Comparison of ENCODE assay signal across 8 cellular contexts in the genomic region with DNA sequence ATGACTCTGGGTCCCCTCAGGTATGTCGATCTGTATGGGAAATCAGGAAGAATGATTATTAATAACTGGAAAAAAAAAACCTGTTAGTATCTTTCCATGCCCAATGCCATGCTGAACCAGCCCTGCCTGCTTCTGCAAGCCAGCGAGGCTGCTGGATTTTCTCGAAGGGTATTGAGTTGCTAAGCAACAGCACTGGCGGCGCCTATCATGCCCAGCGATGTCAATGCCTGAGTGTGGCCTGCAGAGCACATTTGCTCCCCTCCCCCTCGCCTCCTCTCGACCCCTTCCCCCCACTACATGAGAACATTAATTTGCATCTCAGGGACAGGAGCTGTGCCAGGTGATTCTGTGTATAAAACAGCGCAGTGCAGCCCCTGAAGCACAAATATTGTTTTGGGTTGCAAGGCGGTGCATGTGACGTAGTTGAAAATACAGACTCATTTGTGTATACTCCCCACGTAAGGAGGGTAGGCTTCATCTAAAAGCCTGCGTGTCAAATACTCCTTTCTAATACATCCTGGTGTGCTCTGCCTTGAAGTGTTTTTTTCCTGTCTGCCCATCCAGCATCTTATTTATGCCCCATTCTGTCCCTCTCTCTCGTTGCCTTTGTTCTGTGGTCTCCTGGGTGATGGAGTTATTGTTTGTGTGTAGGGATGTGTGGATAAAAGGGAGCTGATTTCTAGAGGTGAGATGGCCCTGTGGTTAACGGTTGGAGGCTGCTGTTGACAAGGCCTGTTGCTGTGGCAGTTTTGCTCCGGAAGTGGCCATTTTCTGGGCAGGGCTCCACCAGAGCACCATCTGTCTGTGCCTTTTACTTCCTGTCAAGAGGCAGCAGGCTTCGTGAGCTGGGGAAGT. TPM values are rescaled to one million over a fixed set of nuclear protein-coding genes. Genes with fewer than 3 reads are reported as not detected.
DNase-seq lines count a peak whose midpoint lies in the region; ATAC-seq and TF ChIP-seq lines count a peak whose summit lies in the region.

No MANE protein-coding gene starts in this region.

- peak overlapping the region; percentile 100 for H3K27ac Mint-ChIP-seq in activated CD4-positive, alpha-beta T cell treated with anti-CD3 and anti-CD28 coated beads, Interleukin-2, amount 10 ng/mL, durations not matched to agents 24 days and 14 days

- TF ChIP-seq CTCF in coronary artery (IDR thresholded peaks at IDR 0.05) (no peak), lung (IDR thresholded peaks at IDR 0.05; ENCODE audit: control extremely low read depth, extremely low read depth) (no peak)

- peak overlapping the region; percentile 80 for H3K4me3 Mint-ChIP-seq in activated CD4-positive, alpha-beta T cell treated with anti-CD3 and anti-CD28 coated beads, Interleukin-2, amount 10 ng/mL, durations not matched to agents 24 days and 14 days

- peak; percentile 88 for DNase-seq in activated gamma-delta T cell treated with Interleukin-2 at 50 U/mL for 16 hours
- DNase-seq in activated gamma-delta T cell (lab: John Stamatoyannopoulos, UW) = no peak
- DNase-seq in NCI-H345 (lab: John Stamatoyannopoulos, UW) = peak; percentile 80
- peak; percentile 96 for DNase-seq in activated CD4-positive, alpha-beta T cell treated with anti-CD3 and anti-CD28 coated beads, Interleukin-2, amount 10 ng/mL, durations not matched to agents 24 days and 14 days
- no peak for DNase-seq in coronary artery (ENCODE audit: low spot score)
- peak; percentile 53 for DNase-seq in lung (ENCODE audit: low spot score)
- peak; percentile 63 for DNase-seq in stimulated activated CD8-positive, alpha-beta memory T cell treated with anti-CD3 and anti-CD28 coated beads, Interleukin-12 subunit alpha, Interleukin-12 subunit beta, amount 100 ng/mL, for 4 hours (ENCODE audit: low read depth)

- ATAC-seq in HG03066 (IDR thresholded peaks at IDR 0.05; ENCODE audit: low read depth, unreplicated experiment) (peak; percentile 54), lung (ENCODE audit: insufficient read depth, low FRiP score) (peak; percentile 5)

- no peaks in the 10 kb centered on the region for H3K9me3 ChIP-seq in lung (ENCODE audit: control insufficient read depth in 2 of 2, insufficient read depth in 1 of 2, low read length in 1 of 2)

- intact Hi-C loops in activated CD4-positive, alpha-beta T cell treated with anti-CD3 and anti-CD28 coated beads, Interleukin-2, amount 10 ng/mL, durations not matched to agents 24 days and 14 days (cut with micrococcal nuclease) = loop anchor here (1.0 to 2.0 kb wide), 5 partner anchors 28 to 250 kb away; no protein-coding TSS in a partner anchor

- peaks cover 56% of the 10 kb centered on the region for H3K36me3 Mint-ChIP-seq in activated CD4-positive, alpha-beta T cell treated with anti-CD3 and anti-CD28 coated beads, Interleukin-2, amount 10 ng/mL, durations not matched to agents 24 days and 14 days (ENCODE audit: low read depth)

- WGBS in lung, 2 donors = 47 to 48% methylated on average over 17 of the region's 17 CpGs

- peak overlapping the region; percentile 54 to 61 for H3K27ac ChIP-seq in coronary artery
- peak overlapping the region; percentile 85 to 86 for H3K27ac ChIP-seq in lung (ENCODE audit: low read depth in 1 of 2, low read length in 1 of 2)

- H3K27me3 Mint-ChIP-seq in activated CD4-positive, alpha-beta T cell treated with anti-CD3 and anti-CD28 coated beads, Interleukin-2, amount 10 ng/mL, durations not matched to agents 24 days and 14 days = peaks cover 3% of the 10 kb centered on the region

- H3K9me3 Mint-ChIP-seq in activated CD4-positive, alpha-beta T cell treated with anti-CD3 and anti-CD28 coated beads, Interleukin-2, amount 10 ng/mL, durations not matched to agents 24 days and 14 days = peaks cover 20% of the 10 kb centered on the region

- H3K27me3 ChIP-seq in lung (ENCODE audit: control insufficient read depth, insufficient read depth) = no peaks in the 10 kb centered on the region

- peaks cover 9 to 11% of the 10 kb centered on the region in 2 donors for H3K4me1 ChIP-seq in lung (ENCODE audit: control insufficient read depth in 2 of 2, insufficient read depth in 2 of 2, low read length in 2 of 2)

- H3K4me3 ChIP-seq in coronary artery = peak overlapping the region; percentile 45
- no peak overlapping the region for H3K4me3 ChIP-seq in lung

- no peaks in the 10 kb centered on the region for H3K36me3 ChIP-seq in lung (ENCODE audit: control insufficient read depth in 2 of 2, insufficient read depth in 2 of 2, low read length in 2 of 2)

- H3K4me1 Mint-ChIP-seq in activated CD4-positive, alpha-beta T cell treated with anti-CD3 and anti-CD28 coated beads, Interleukin-2, amount 10 ng/mL, durations not matched to agents 24 days and 14 days = peaks cover 73% of the 10 kb centered on the region

RNA-seq across cellular contexts. Expression of a gene that starts 32.7 kb away (rescaled TPM):
- total RNA-seq in activated CD4-positive, alpha-beta T cell treated with anti-CD3 and anti-CD28 coated beads, Interleukin-2, amount 10 ng/mL, durations not matched to agents 24 days and 14 days = 172 and 194 TPM in 2 replicates
- 100 to 1,000 TPM; 146 to 150 TPM for total RNA-seq in lung
- polyA plus RNA-seq in lung = 100 to 1,000 TPM; 201 to 287 TPM

Comparison
In these comparisons a context has a peak if more than half of its experiments do, and no peak if none do; other contexts are left out.
1. DNase-seq: peak in activated gamma-delta T cell treated with Interleukin-2 at 50 U/mL for 16 hours (single experiment), NCI-H345 (single experiment), activated CD4-positive, alpha-beta T cell treated with anti-CD3 and anti-CD28 coated beads, Interleukin-2, amount 10 ng/mL, durations not matched to agents 24 days and 14 days (single experiment), lung (single experiment) and stimulated activated CD8-positive, alpha-beta memory T cell treated with anti-CD3 and anti-CD28 coated beads, Interleukin-12 subunit alpha, Interleukin-12 subunit beta, amount 100 ng/mL, for 4 hours (single experiment); none in activated gamma-delta T cell (single experiment) and coronary artery (single experiment).